ENCODE assay signal across 18 cellular contexts in genomic region chr15:61702224-61703120, GRCh38.
DNase-seq lines count a peak whose midpoint lies in the region; ATAC-seq, FAIRE-seq and TF ChIP-seq lines count a peak whose summit lies in the region.
"Had no signal": no experiment of that assay in that cellular context is flagged by ENCODE, and none has a peak within 500 bp of the region (broad histone marks: within the 10 kb centered on the region; RNA-seq: fewer than 3 reads in every experiment).

No MANE protein-coding gene starts in this region.

- no peaks in the 10 kb centered on the region for H3K27me3 Mint-ChIP-seq in endodermal cell (ENCODE audit: insufficient read depth)

- H3K9me3 Mint-ChIP-seq in endodermal cell = no peaks in the 10 kb centered on the region
- H3K9me3 Mint-ChIP-seq: activated CD4-positive, alpha-beta T cell treated with anti-CD3 and anti-CD28 coated beads, Interleukin-2, amount 10 ng/mL, durations not matched to agents 7 days and 5 days; activated T-cell treated with anti-CD3 and anti-CD28 coated beads, Interleukin-2, amount 50 U/mL, for 72 hours; T-helper 1 cell treated with Interleukin-12 subunit alpha and Interleukin-12 subunit beta and Interleukin-4 antibody, amounts not matched to agents 30 μg/mL and 1 μg/mL, for 36 hours had no signal

- H3K27me3 ChIP-seq in endodermal cell (ENCODE audit: control insufficient read depth, insufficient read depth, low read length, poor library complexity, severe bottlenecking) (no peaks in the 10 kb centered on the region), gastrocnemius medialis (no peaks in the 10 kb centered on the region), pancreas (no peaks in the 10 kb centered on the region)
- H3K27me3 ChIP-seq: transverse colon had no signal

- DNase-seq in NCI-H1417 (lab: John Stamatoyannopoulos, UW) (peak in 2 of 3 experiments; percentile 18 to 29), NCI-H1417 treated with DMSO at 0.1 percent for 48 hours (lab: John Stamatoyannopoulos, UW) (no peak), NCI-H2081 (lab: John Stamatoyannopoulos, UW) (peak; percentile 73 to 90), endodermal cell (peak; percentile 76), gastrocnemius medialis (peak; percentile 83 to 95), pancreas (no peak), MV-4-11 (lab: John Stamatoyannopoulos, UW) (no peak)
- DNase-seq: activated CD4-positive, alpha-beta T cell treated with anti-CD3 and anti-CD28 coated beads, Interleukin-2, amount 10 ng/mL, durations not matched to agents 7 days and 5 days; activated T-cell treated with anti-CD3 and anti-CD28 coated beads, Interleukin-2, amount 50 U/mL, for 72 hours; aorta; effector CD4-positive, alpha-beta T cell; GM23248; NCI-H1694; transverse colon had no signal

- intact Hi-C loops in gastrocnemius medialis (cut with DNase I; ENCODE audit: low total_unique reads) (loop anchor here (1.0 to 5.0 kb wide), 2 partner anchors 65 to 132 kb away; no protein-coding TSS in a partner anchor), pancreas (cut with DNase I) (no loop called here)

- no peaks in the 10 kb centered on the region for H3K9me3 ChIP-seq in endodermal cell (ENCODE audit: control insufficient read depth, low read length)
- no peaks in the 10 kb centered on the region for H3K9me3 ChIP-seq in gastrocnemius medialis
- no peaks in the 10 kb centered on the region for H3K9me3 ChIP-seq in pancreas
- H3K9me3 ChIP-seq: transverse colon had no signal

- FAIRE-seq in pancreas (lab: Jason Lieb, UNC) = no peak
- FAIRE-seq: D721Med had no signal

- H3K4me1 ChIP-seq in endodermal cell (ENCODE audit: control insufficient read depth, insufficient read depth, low read length) (no peaks in the 10 kb centered on the region), gastrocnemius medialis (peaks cover 12 to 60% of the 10 kb centered on the region in 2 donors), pancreas (no peaks in the 10 kb centered on the region)

- in situ Hi-C loops in gastrocnemius medialis (cut with MboI; ENCODE audit: low sequenced_read_pairs in 4 of 4) = loop anchor here in 1 of 4 donors (5.0 kb wide), 1 partner anchor 130 kb away; no protein-coding TSS in a partner anchor

- H3K27ac Mint-ChIP-seq in endodermal cell = no peak overlapping the region
- H3K27ac Mint-ChIP-seq: activated CD4-positive, alpha-beta T cell treated with anti-CD3 and anti-CD28 coated beads, Interleukin-2, amount 10 ng/mL, durations not matched to agents 7 days and 5 days; activated T-cell treated with anti-CD3 and anti-CD28 coated beads, Interleukin-2, amount 50 U/mL, for 72 hours; T-helper 1 cell treated with Interleukin-12 subunit alpha and Interleukin-12 subunit beta and Interleukin-4 antibody, amounts not matched to agents 30 μg/mL and 1 μg/mL, for 36 hours had no signal

- H3K9ac ChIP-seq in endodermal cell (ENCODE audit: extremely low read depth, low read length, poor library complexity, severe bottlenecking) = no peak overlapping the region
- H3K9ac ChIP-seq: GM23248 had no signal

- TF ChIP-seq CTCF in endodermal cell (conservative IDR thresholded peaks at IDR 0.05) = peak; percentile 80
- peak in 2 of 5 experiments; percentile 13 to 32 for TF ChIP-seq CTCF in gastrocnemius medialis (IDR thresholded peaks at IDR 0.05 in 4 of 5, conservative IDR thresholded peaks at IDR 0.05 in 1 of 5)
- TF ChIP-seq CTCF in pancreas (IDR thresholded peaks at IDR 0.05) = no peak

- H3K36me3 Mint-ChIP-seq in endodermal cell (ENCODE audit: low read depth) = no peaks in the 10 kb centered on the region

- H3K4me3 Mint-ChIP-seq in endodermal cell = no peak overlapping the region
- H3K4me3 Mint-ChIP-seq: activated CD4-positive, alpha-beta T cell treated with anti-CD3 and anti-CD28 coated beads, Interleukin-2, amount 10 ng/mL, durations not matched to agents 7 days and 5 days; activated T-cell treated with anti-CD3 and anti-CD28 coated beads, Interleukin-2, amount 50 U/mL, for 72 hours; T-helper 1 cell treated with Interleukin-12 subunit alpha and Interleukin-12 subunit beta and Interleukin-4 antibody, amounts not matched to agents 30 μg/mL and 1 μg/mL, for 36 hours had no signal

- peaks cover 6% of the 10 kb centered on the region for H3K4me1 Mint-ChIP-seq in endodermal cell
- H3K4me1 Mint-ChIP-seq: activated CD4-positive, alpha-beta T cell treated with anti-CD3 and anti-CD28 coated beads, Interleukin-2, amount 10 ng/mL, durations not matched to agents 7 days and 5 days had no signal

- 74 to 80% methylated on average over 4 of the region's 4 CpGs for WGBS in endodermal cell (ENCODE audit: insufficient coverage in 1 of 2, insufficient read length in 1 of 2), 2 experiments
- 65 to 75% methylated on average over 4 of the region's 4 CpGs for WGBS in pancreas, 2 donors

- peak in 1 of 2 donors; percentile 41 for TF ChIP-seq POLR2A in gastrocnemius medialis (IDR thresholded peaks at IDR 0.05)

- H3K36me3 ChIP-seq in endodermal cell (ENCODE audit: control insufficient read depth, insufficient read depth, low read length) = no peaks in the 10 kb centered on the region
- no peaks in the 10 kb centered on the region for H3K36me3 ChIP-seq in gastrocnemius medialis
- H3K36me3 ChIP-seq in pancreas = no peaks in the 10 kb centered on the region
- H3K36me3 ChIP-seq: transverse colon had no signal

- no peak overlapping the region for H3K4me3 ChIP-seq in endodermal cell (ENCODE audit: low read length)
- no peak overlapping the region for H3K4me3 ChIP-seq in gastrocnemius medialis
- H3K4me3 ChIP-seq in pancreas = no peak overlapping the region
- H3K4me3 ChIP-seq: GM23248, transverse colon had no signal

- H3K27ac ChIP-seq in endodermal cell (ENCODE audit: low read depth, low read length) = no peak overlapping the region
- H3K27ac ChIP-seq in gastrocnemius medialis = peak overlapping the region; percentile 59 to 93 (median 77)
- H3K27ac ChIP-seq in pancreas = no peak overlapping the region
- H3K27ac ChIP-seq: GM23248, transverse colon had no signal

- ATAC-seq in gastrocnemius medialis (peak; percentile 89 to 90), pancreas (no peak), GM18858 (IDR thresholded peaks at IDR 0.05; ENCODE audit: unreplicated experiment) (no peak)
- ATAC-seq: activated T-cell treated with anti-CD3 and anti-CD28 coated beads, Interleukin-2, amount 50 U/mL, for 72 hours; Panc1 had no signal

Comparison
In these comparisons a context has a peak if more than half of its experiments do, and no peak if none do; other contexts are left out.
1. DNase-seq: peak in NCI-H1417 (2 of 3), NCI-H2081 (2 of 2), endodermal cell (single experiment) and gastrocnemius medialis (2 of 2); none in NCI-H1417 treated with DMSO at 0.1 percent for 48 hours (single experiment), pancreas (0 of 6) and MV-4-11 (single experiment).
2. H3K27ac ChIP-seq: peak in gastrocnemius medialis (4 of 4); none in endodermal cell (single experiment) and pancreas (0 of 4).
3. ATAC-seq: peak in gastrocnemius medialis (2 of 2); none in pancreas (0 of 4) and GM18858 (single experiment).